Comparison of ENCODE assay signal across 12 cellular contexts in the genomic region with DNA sequence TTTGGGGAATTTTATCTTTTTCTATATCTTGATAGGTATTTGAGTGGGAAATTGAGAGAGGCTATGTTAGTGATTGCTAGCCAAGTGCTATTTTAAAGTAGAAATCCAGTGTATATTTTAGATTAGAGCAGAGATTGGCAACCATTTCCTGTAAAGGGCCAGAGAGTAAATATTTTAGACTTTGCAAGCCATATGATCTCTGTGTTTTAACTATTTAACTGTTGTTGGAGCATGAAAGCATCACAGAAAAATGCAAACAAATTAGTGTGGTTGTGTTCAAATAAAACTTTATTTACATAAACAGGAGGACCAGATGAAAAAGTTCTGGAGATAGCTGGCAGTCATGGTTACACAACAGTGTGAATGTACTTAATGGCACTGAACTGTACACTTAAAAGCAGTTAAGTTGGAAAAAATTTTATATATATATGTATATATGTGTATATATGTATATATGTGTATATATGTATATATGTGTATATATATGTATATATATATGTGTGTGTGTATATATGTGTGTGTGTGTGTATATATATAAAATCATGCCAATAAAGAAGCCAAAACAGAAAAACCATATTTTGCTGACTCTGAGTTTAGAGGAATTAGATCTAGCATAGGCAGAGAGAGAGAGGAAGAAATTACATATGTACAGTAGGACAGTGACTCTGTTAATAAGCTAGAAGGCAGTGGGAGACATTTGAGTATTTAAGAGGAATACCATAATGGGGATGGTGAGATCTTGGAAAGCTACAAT.
A peak's percentile ranks its signal among the peaks of the same experiment; 100 is the strongest.
DNase-seq lines count a peak whose midpoint lies in the region; ATAC-seq and TF ChIP-seq lines count a peak whose summit lies in the region.
"Had no signal": no experiment of that assay in that cellular context is flagged by ENCODE, and none has a peak within 500 bp of the region (broad histone marks: within the 10 kb centered on the region; RNA-seq: fewer than 3 reads in every experiment).

No MANE protein-coding gene starts in this region.

- DNase-seq in HCT116 (ENCODE audit: low read depth, low spot score) (no peak), fibroblast of peridontal ligament (ENCODE audit: extremely low read depth) (peak; percentile 55), mesenteric fat pad (ENCODE audit: low spot score) (no peak), T-helper 17 cell (no peak), hypothalamus (lab: John Stamatoyannopoulos, UW) (no peak)
- DNase-seq: activated gamma-delta T cell, DMS79 treated with DMSO at 0.1 percent for 48 hours, midbrain had no signal

- no peaks in the 10 kb centered on the region for H3K9me3 ChIP-seq in HCT116 (ENCODE audit: control insufficient read depth in 1 of 2, insufficient read depth in 1 of 2, low read depth in 1 of 2, low read length in 2 of 2)
- no peaks in the 10 kb centered on the region for H3K9me3 ChIP-seq in skeletal muscle tissue (ENCODE audit: control insufficient read depth in 3 of 3, low read length in 3 of 3)
- H3K9me3 ChIP-seq in T-helper 17 cell (ENCODE audit: control insufficient read depth, low read length, poor library complexity, severe bottlenecking), result no peaks in the 10 kb centered on the region
- H3K9me3 ChIP-seq: suprapubic skin had no signal

- H3K27ac ChIP-seq in HCT116 (ENCODE audit: low read depth, low read length), result peak overlapping the region; percentile 78; the same call in 1 of the 2 replicates
- peak overlapping the region; percentile 79 for H3K27ac ChIP-seq in skeletal muscle tissue (ENCODE audit: low read depth, low read length)
- H3K27ac ChIP-seq: SK-N-MC, suprapubic skin had no signal

- peaks cover 2% of the 10 kb centered on the region for H3K36me3 Mint-ChIP-seq in T-helper 17 cell (ENCODE audit: low read depth)

- H3K9ac ChIP-seq in HCT116 (ENCODE audit: low read length), result no peak overlapping the region
- no peak overlapping the region for H3K9ac ChIP-seq in skeletal muscle tissue (ENCODE audit: low read depth in 1 of 3, low read length in 3 of 3)

- H3K27me3 ChIP-seq in HCT116 (ENCODE audit: insufficient read depth, low read length), result no peaks in the 10 kb centered on the region
- H3K27me3 ChIP-seq in skeletal muscle tissue (ENCODE audit: control insufficient read depth in 3 of 3, insufficient read depth in 3 of 3, low read length in 3 of 3), result peaks cover 0 to 4% (median 0%) of the 10 kb centered on the region in 3 donors
- H3K27me3 ChIP-seq: suprapubic skin had no signal

- H3K4me3 ChIP-seq in HCT116 (replicated peaks in 1 of 2; ENCODE audit: low read depth in 1 of 2, low read length in 2 of 2) (no peak overlapping the region), skeletal muscle tissue (ENCODE audit: low read length in 3 of 3) (no peak overlapping the region)
- H3K4me3 ChIP-seq: SK-N-MC, suprapubic skin had no signal

- CTCF ChIA-PET in HCT116 (lab: Charles Lee), result no interaction called here

- POLR2A ChIA-PET in HCT116 (lab: Charles Lee), result no interaction called here

- H3K27ac Mint-ChIP-seq in T-helper 17 cell, result no peak overlapping the region

- H3K4me2 ChIP-seq in HCT116 (ENCODE audit: low read length), result peak overlapping the region; percentile 54

- TF ChIP-seq CTCF in HCT116 (IDR thresholded peaks at IDR 0.05 in 2 of 3, conservative IDR thresholded peaks at IDR 0.05 in 1 of 3; ENCODE audit: borderline replicate concordance in 1 of 3, insufficient read depth in 1 of 3, low read depth in 2 of 3, low read length in 2 of 3), result no peak

- H3K4me1 Mint-ChIP-seq in T-helper 17 cell, result peaks cover 18% of the 10 kb centered on the region

- RAD21 ChIA-PET in HCT116 (lab: Charles Lee; ENCODE audit: low non-redundant PET in 1 of 2, low total read pairs in 2 of 2, uncharacterized antibody in 2 of 2, unreplicated experiment in 2 of 2), result no interaction called here

- no peak overlapping the region for H2AFZ ChIP-seq in HCT116 (ENCODE audit: low read depth, low read length, poor library complexity, severe bottlenecking)

- intact Hi-C loops in HCT116 (cut with micrococcal nuclease), result no loop called here

- ATAC-seq in HCT116, result no peak
- ATAC-seq in SK-N-SH treated with all-trans-retinoic acid at 6 μM for 48 hours, result no peak
- ATAC-seq in T-helper 17 cell, result no peak

- H3K4me1 ChIP-seq in HCT116 (ENCODE audit: control insufficient read depth in 1 of 2, insufficient read depth in 2 of 2, low read length in 2 of 2), result peaks cover 12 to 28% of the 10 kb centered on the region in 2 experiments
- peaks cover 15 to 19% (median 16%) of the 10 kb centered on the region in 3 donors for H3K4me1 ChIP-seq in skeletal muscle tissue (ENCODE audit: control insufficient read depth in 3 of 3, insufficient read depth in 3 of 3, low read length in 3 of 3)

- no peaks in the 10 kb centered on the region for H3K27me3 Mint-ChIP-seq in T-helper 17 cell

- H3K9me2 ChIP-seq in HCT116 (ENCODE audit: insufficient read depth), result no peaks in the 10 kb centered on the region

- no peaks in the 10 kb centered on the region for H4K20me1 ChIP-seq in HCT116 (ENCODE audit: insufficient read depth)

- no TSS peak for BruUV-seq in HCT116 (replicated peaks; lab: Mats Ljungman, UMichigan)

- H3K79me2 ChIP-seq in HCT116 (ENCODE audit: insufficient read depth, low read length), result no peaks in the 10 kb centered on the region

- no peak for TF ChIP-seq RAD21 in HCT116 (IDR thresholded peaks at IDR 0.05; ENCODE audit: low read depth)

- no peak overlapping the region for H3K4me3 Mint-ChIP-seq in T-helper 17 cell

- TF ChIP-seq POLR2A in HCT116 (IDR thresholded peaks at IDR 0.05; ENCODE audit: borderline replicate concordance, extremely low read depth, insufficient read depth, insufficient read length), result no peak

- H3K36me3 ChIP-seq in HCT116 (ENCODE audit: control insufficient read depth in 1 of 2, insufficient read depth in 2 of 2, low read length in 2 of 2) (no peaks in the 10 kb centered on the region), skeletal muscle tissue (ENCODE audit: control insufficient read depth in 3 of 3, insufficient read depth in 3 of 3, low read length in 3 of 3) (no peaks in the 10 kb centered on the region)
- H3K36me3 ChIP-seq: suprapubic skin had no signal

TF ChIP-seq in HCT116, 20 proteins besides CTCF, POLR2A, EP300 and RAD21 (continues in another document):
- no peak for TF ChIP-seq ZNF274 (IDR thresholded peaks at IDR 0.05; ENCODE audit: low read depth, low read length)
- no peak for TF ChIP-seq CEBPB (IDR thresholded peaks at IDR 0.05; ENCODE audit: low read depth)
- TF ChIP-seq, protein P1, sequence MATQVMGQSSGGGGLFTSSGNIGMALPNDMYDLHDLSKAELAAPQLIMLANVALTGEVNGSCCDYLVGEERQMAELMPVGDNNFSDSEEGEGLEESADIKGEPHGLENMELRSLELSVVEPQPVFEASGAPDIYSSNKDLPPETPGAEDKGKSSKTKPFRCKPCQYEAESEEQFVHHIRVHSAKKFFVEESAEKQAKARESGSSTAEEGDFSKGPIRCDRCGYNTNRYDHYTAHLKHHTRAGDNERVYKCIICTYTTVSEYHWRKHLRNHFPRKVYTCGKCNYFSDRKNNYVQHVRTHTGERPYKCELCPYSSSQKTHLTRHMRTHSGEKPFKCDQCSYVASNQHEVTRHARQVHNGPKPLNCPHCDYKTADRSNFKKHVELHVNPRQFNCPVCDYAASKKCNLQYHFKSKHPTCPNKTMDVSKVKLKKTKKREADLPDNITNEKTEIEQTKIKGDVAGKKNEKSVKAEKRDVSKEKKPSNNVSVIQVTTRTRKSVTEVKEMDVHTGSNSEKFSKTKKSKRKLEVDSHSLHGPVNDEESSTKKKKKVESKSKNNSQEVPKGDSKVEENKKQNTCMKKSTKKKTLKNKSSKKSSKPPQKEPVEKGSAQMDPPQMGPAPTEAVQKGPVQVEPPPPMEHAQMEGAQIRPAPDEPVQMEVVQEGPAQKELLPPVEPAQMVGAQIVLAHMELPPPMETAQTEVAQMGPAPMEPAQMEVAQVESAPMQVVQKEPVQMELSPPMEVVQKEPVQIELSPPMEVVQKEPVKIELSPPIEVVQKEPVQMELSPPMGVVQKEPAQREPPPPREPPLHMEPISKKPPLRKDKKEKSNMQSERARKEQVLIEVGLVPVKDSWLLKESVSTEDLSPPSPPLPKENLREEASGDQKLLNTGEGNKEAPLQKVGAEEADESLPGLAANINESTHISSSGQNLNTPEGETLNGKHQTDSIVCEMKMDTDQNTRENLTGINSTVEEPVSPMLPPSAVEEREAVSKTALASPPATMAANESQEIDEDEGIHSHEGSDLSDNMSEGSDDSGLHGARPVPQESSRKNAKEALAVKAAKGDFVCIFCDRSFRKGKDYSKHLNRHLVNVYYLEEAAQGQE (IDR thresholded peaks at IDR 0.05; ENCODE audit: low read depth), result no peak
- TF ChIP-seq SRF (IDR thresholded peaks at IDR 0.05; ENCODE audit: low read depth), result no peak
- TF ChIP-seq POLR2AphosphoS5 (IDR thresholded peaks at IDR 0.05; ENCODE audit: low read depth, low read length), result no peak

TF ChIP-seq in SK-N-SH treated with all-trans-retinoic acid at 6 μM for 48 hours, 23 proteins besides CTCF, POLR2A, EP300 and RAD21:
- TF ChIP-seq ZFP30 (CRISPR knock-in tag; IDR thresholded peaks at IDR 0.05) (no peak), ISL1 (CRISPR knock-in tag; IDR thresholded peaks at IDR 0.05) (0 out of 2 replicates have a peak, but pooled peaks have one; percentile 35)
- TF ChIP-seq, protein P2, sequence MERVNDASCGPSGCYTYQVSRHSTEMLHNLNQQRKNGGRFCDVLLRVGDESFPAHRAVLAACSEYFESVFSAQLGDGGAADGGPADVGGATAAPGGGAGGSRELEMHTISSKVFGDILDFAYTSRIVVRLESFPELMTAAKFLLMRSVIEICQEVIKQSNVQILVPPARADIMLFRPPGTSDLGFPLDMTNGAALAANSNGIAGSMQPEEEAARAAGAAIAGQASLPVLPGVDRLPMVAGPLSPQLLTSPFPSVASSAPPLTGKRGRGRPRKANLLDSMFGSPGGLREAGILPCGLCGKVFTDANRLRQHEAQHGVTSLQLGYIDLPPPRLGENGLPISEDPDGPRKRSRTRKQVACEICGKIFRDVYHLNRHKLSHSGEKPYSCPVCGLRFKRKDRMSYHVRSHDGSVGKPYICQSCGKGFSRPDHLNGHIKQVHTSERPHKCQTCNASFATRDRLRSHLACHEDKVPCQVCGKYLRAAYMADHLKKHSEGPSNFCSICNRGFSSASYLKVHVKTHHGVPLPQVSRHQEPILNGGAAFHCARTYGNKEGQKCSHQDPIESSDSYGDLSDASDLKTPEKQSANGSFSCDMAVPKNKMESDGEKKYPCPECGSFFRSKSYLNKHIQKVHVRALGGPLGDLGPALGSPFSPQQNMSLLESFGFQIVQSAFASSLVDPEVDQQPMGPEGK (CRISPR knock-in tag; IDR thresholded peaks at IDR 0.05; ENCODE audit: borderline replicate concordance), result no peak
